In genomic region chr16:57534881-57535658, GRCh38 we compare ENCODE assay signal across 8 cellular contexts. TPM values are rescaled to one million over a fixed set of nuclear protein-coding genes. Genes with fewer than 3 reads are reported as not detected.
DNase-seq lines count a peak whose midpoint lies in the region; ATAC-seq, FAIRE-seq and TF ChIP-seq lines count a peak whose summit lies in the region.

No MANE protein-coding gene starts in this region.

- no peak for TF ChIP-seq CTCF in GM12864 (IDR thresholded peaks at IDR 0.05; ENCODE audit: low read depth, low read length, missing control alignments)
- no peak for TF ChIP-seq CTCF in VCaP (conservative IDR thresholded peaks at IDR 0.05)
- TF ChIP-seq CTCF in gastroesophageal sphincter (IDR thresholded peaks at IDR 0.05), result no peak
- TF ChIP-seq CTCF in gastrocnemius medialis (IDR thresholded peaks at IDR 0.05 in 4 of 5, conservative IDR thresholded peaks at IDR 0.05 in 1 of 5), result no peak

- no peak for FAIRE-seq in frontal cortex (lab: Jason Lieb, UNC)

- peaks cover 0 to 71% (median 45%) of the 10 kb centered on the region in 3 donors for H3K4me1 ChIP-seq in gastroesophageal sphincter
- H3K4me1 ChIP-seq in gastrocnemius medialis, result peaks cover 0 to 6% of the 10 kb centered on the region in 2 donors

- DNase-seq in GM12864 (ENCODE audit: low read depth), result no peak
- peak in 1 of 2 donors; percentile 9 for DNase-seq in gastrocnemius medialis
- no peak for DNase-seq in NCI-H510A (lab: John Stamatoyannopoulos, UW)
- no peak for DNase-seq in frontal cortex (ENCODE audit: low spot score in 2 of 2)
- no peak for DNase-seq in UCSD-AML1 (lab: John Stamatoyannopoulos, UW; ENCODE audit: unreplicated experiment)

- H3K27me3 ChIP-seq in gastroesophageal sphincter (peaks cover 2% of the 10 kb centered on the region), gastrocnemius medialis (no peaks in the 10 kb centered on the region)

- in situ Hi-C loops in gastrocnemius medialis (cut with MboI; ENCODE audit: low sequenced_read_pairs in 4 of 4), result no loop called here

- WGBS in gastroesophageal sphincter (ENCODE audit: low coverage in 1 of 2), 2 donors, result 25 to 48% methylated on average over 4 to 7 of the region's 13 CpGs

- no peak for TF ChIP-seq EP300 in gastroesophageal sphincter (IDR thresholded peaks at IDR 0.05)

- intact Hi-C loops in gastrocnemius medialis (cut with DNase I; ENCODE audit: low total_unique reads), result loop anchor here (5.0 kb wide), 1 partner anchor 233 kb away; no protein-coding TSS in a partner anchor

- H3K27ac ChIP-seq in VCaP (peak overlapping the region; percentile 82; the same call in 1 of the 2 replicates), gastroesophageal sphincter (peak overlapping the region in 3 of 4 donors; percentile 89 to 95 (median 91)), gastrocnemius medialis (peak overlapping the region in 3 of 4 donors; percentile 73 to 83 (median 78))

- TF ChIP-seq POLR2A in gastroesophageal sphincter (IDR thresholded peaks at IDR 0.05) (no peak), gastrocnemius medialis (IDR thresholded peaks at IDR 0.05) (no peak)

- no peaks in the 10 kb centered on the region for H3K9me3 ChIP-seq in gastroesophageal sphincter
- H3K9me3 ChIP-seq in gastrocnemius medialis, result no peaks in the 10 kb centered on the region

- H3K4me3 ChIP-seq in GM12864 (ENCODE audit: low read depth, low read length) (peak overlapping the region; percentile 68), gastroesophageal sphincter (peak overlapping the region; percentile 47 to 97), gastrocnemius medialis (peak overlapping the region; percentile 73 to 94 (median 83))

- H3K36me3 ChIP-seq in gastroesophageal sphincter (no peaks in the 10 kb centered on the region), gastrocnemius medialis (no peaks in the 10 kb centered on the region)

- ATAC-seq in gastroesophageal sphincter (no peak), gastrocnemius medialis (no peak), HG02678 (IDR thresholded peaks at IDR 0.05; ENCODE audit: unreplicated experiment) (no peak)

RNA-seq across cellular contexts. Expression of gene CCDC102A, which starts 1.3 kb away (rescaled TPM):
- 10 to 100 TPM; 24.4 to 56.6 (median 35.7) TPM for total RNA-seq in gastroesophageal sphincter
- total RNA-seq in gastrocnemius medialis, result 1 to 10 TPM; 1.2 to 9.3 (median 3.4) TPM
- 0.82 TPM for total RNA-seq in frontal cortex

RNA-seq across cellular contexts. Expression of gene ADGRG5, which starts 7.4 kb away (rescaled TPM):
- total RNA-seq in gastroesophageal sphincter, result under 1 TPM in 1 of 4 donors, not detected in 3; 0.40 TPM
- total RNA-seq in gastrocnemius medialis, result not detected
- total RNA-seq in frontal cortex, result under 0.01 TPM

RNA-seq across cellular contexts. Expression of gene DOK4, which starts 48.8 kb away (rescaled TPM):
- total RNA-seq in gastroesophageal sphincter, result 10 to 100 TPM; 16.6 to 36.6 (median 26.6) TPM
- total RNA-seq in gastrocnemius medialis, result 1 to 10 TPM; 2.2 to 3.6 (median 2.9) TPM
- 71.7 TPM for total RNA-seq in frontal cortex
